1 cellular context compared by ENCODE assay signal in genomic region chr16:77227745-77228144, GRCh38.
TF ChIP-seq lines count a peak whose summit lies in the region.

No MANE protein-coding gene starts in this region.

TF ChIP-seq in GM12878, 131 proteins besides CTCF, POLR2A, EP300 and RAD21 (continues in another document):
- peak; percentile 73 for TF ChIP-seq ZNF217 (IDR thresholded peaks at IDR 0.05)
- TF ChIP-seq, protein P1, sequence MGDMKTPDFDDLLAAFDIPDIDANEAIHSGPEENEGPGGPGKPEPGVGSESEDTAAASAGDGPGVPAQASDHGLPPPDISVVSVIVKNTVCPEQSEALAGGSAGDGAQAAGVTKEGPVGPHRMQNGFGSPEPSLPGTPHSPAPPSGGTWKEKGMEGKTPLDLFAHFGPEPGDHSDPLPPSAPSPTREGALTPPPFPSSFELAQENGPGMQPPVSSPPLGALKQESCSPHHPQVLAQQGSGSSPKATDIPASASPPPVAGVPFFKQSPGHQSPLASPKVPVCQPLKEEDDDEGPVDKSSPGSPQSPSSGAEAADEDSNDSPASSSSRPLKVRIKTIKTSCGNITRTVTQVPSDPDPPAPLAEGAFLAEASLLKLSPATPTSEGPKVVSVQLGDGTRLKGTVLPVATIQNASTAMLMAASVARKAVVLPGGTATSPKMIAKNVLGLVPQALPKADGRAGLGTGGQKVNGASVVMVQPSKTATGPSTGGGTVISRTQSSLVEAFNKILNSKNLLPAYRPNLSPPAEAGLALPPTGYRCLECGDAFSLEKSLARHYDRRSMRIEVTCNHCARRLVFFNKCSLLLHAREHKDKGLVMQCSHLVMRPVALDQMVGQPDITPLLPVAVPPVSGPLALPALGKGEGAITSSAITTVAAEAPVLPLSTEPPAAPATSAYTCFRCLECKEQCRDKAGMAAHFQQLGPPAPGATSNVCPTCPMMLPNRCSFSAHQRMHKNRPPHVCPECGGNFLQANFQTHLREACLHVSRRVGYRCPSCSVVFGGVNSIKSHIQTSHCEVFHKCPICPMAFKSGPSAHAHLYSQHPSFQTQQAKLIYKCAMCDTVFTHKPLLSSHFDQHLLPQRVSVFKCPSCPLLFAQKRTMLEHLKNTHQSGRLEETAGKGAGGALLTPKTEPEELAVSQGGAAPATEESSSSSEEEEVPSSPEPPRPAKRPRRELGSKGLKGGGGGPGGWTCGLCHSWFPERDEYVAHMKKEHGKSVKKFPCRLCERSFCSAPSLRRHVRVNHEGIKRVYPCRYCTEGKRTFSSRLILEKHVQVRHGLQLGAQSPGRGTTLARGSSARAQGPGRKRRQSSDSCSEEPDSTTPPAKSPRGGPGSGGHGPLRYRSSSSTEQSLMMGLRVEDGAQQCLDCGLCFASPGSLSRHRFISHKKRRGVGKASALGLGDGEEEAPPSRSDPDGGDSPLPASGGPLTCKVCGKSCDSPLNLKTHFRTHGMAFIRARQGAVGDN (IDR thresholded peaks at IDR 0.05), result 0 out of 2 replicates have a peak, but pooled peaks have one; percentile 31
- no peak for TF ChIP-seq SREBF1 (IDR thresholded peaks at IDR 0.05; ENCODE audit: low read length)
- TF ChIP-seq HCFC1 (IDR thresholded peaks at IDR 0.05; ENCODE audit: low read length), result no peak
- TF ChIP-seq SUPT20H (IDR thresholded peaks at IDR 0.05; ENCODE audit: borderline replicate concordance, control insufficient read depth, low read depth, low read length), result no peak
- TF ChIP-seq USF2 (IDR thresholded peaks at IDR 0.05; ENCODE audit: borderline replicate concordance, low read depth, low read length), result no peak
- TF ChIP-seq LARP7 (IDR thresholded peaks at IDR 0.05), result no peak
- peak; percentile 69; the same call in 1 of the 2 replicates for TF ChIP-seq PAX5 (IDR thresholded peaks at IDR 0.05; ENCODE audit: borderline replicate concordance, low read depth, low read length)
- no peak for TF ChIP-seq CHD1 (IDR thresholded peaks at IDR 0.05; ENCODE audit: low read depth, low read length)
- no peak for TF ChIP-seq NRF1 (conservative IDR thresholded peaks at IDR 0.05; ENCODE audit: low read depth, low read length)
- no peak for TF ChIP-seq PBX3 (IDR thresholded peaks at IDR 0.05; ENCODE audit: insufficient replicate concordance, low read depth, low read length)
- no peak for TF ChIP-seq MTA3 (IDR thresholded peaks at IDR 0.05; ENCODE audit: borderline replicate concordance, low read length)
- no peak for TF ChIP-seq CREM (IDR thresholded peaks at IDR 0.05; ENCODE audit: low read depth)
- no peak for TF ChIP-seq IRF5 (IDR thresholded peaks at IDR 0.05; ENCODE audit: borderline replicate concordance)
- TF ChIP-seq ELK1 (IDR thresholded peaks at IDR 0.05; ENCODE audit: low read depth, low read length), result no peak
- TF ChIP-seq TBL1XR1 (IDR thresholded peaks at IDR 0.05; ENCODE audit: low read depth, low read length), result no peak
- no peak for TF ChIP-seq CREB1 (IDR thresholded peaks at IDR 0.05; ENCODE audit: low read depth)
- TF ChIP-seq TAF1 (IDR thresholded peaks at IDR 0.05; ENCODE audit: borderline replicate concordance, low read depth, low read length), result no peak
- TF ChIP-seq TARDBP (IDR thresholded peaks at IDR 0.05; ENCODE audit: borderline replicate concordance), result no peak
- TF ChIP-seq SREBF2 (IDR thresholded peaks at IDR 0.05; ENCODE audit: low read length), result no peak
- TF ChIP-seq IRF4 (IDR thresholded peaks at IDR 0.05; ENCODE audit: low read depth, low read length), result peak; percentile 88
- TF ChIP-seq POLR2AphosphoS2 (IDR thresholded peaks at IDR 0.05; ENCODE audit: low read depth, low read length), result no peak
- TF ChIP-seq ZNF592 (IDR thresholded peaks at IDR 0.05), result no peak
- TF ChIP-seq, protein P2, sequence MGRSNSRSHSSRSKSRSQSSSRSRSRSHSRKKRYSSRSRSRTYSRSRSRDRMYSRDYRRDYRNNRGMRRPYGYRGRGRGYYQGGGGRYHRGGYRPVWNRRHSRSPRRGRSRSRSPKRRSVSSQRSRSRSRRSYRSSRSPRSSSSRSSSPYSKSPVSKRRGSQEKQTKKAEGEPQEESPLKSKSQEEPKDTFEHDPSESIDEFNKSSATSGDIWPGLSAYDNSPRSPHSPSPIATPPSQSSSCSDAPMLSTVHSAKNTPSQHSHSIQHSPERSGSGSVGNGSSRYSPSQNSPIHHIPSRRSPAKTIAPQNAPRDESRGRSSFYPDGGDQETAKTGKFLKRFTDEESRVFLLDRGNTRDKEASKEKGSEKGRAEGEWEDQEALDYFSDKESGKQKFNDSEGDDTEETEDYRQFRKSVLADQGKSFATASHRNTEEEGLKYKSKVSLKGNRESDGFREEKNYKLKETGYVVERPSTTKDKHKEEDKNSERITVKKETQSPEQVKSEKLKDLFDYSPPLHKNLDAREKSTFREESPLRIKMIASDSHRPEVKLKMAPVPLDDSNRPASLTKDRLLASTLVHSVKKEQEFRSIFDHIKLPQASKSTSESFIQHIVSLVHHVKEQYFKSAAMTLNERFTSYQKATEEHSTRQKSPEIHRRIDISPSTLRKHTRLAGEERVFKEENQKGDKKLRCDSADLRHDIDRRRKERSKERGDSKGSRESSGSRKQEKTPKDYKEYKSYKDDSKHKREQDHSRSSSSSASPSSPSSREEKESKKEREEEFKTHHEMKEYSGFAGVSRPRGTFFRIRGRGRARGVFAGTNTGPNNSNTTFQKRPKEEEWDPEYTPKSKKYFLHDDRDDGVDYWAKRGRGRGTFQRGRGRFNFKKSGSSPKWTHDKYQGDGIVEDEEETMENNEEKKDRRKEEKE (IDR thresholded peaks at IDR 0.05), result no peak
- no peak for TF ChIP-seq FOXM1 (IDR thresholded peaks at IDR 0.05; ENCODE audit: low read depth, low read length)
- 0 out of 2 replicates have a peak, but pooled peaks have one; percentile 14 for TF ChIP-seq NR2F1 (conservative IDR thresholded peaks at IDR 0.05)
- no peak for TF ChIP-seq STAT1 (conservative IDR thresholded peaks at IDR 0.05)
- TF ChIP-seq CHD2 (IDR thresholded peaks at IDR 0.05; ENCODE audit: borderline replicate concordance, low read depth, low read length), result no peak
- no peak for TF ChIP-seq SUZ12 (IDR thresholded peaks at IDR 0.05; ENCODE audit: unreplicated experiment)
- peak; percentile 21 for TF ChIP-seq RELA (IDR thresholded peaks at IDR 0.05; ENCODE audit: borderline replicate concordance, partially characterized antibody)
- peak; percentile 87 for TF ChIP-seq RELB (IDR thresholded peaks at IDR 0.05; ENCODE audit: low read depth)
- no peak for TF ChIP-seq HSF1 (IDR thresholded peaks at IDR 0.05; ENCODE audit: low read depth, low read length)
- no peak for TF ChIP-seq BACH1 (IDR thresholded peaks at IDR 0.05; ENCODE audit: borderline replicate concordance)
- no peak for TF ChIP-seq ZNF384 (IDR thresholded peaks at IDR 0.05; ENCODE audit: borderline replicate concordance, low read depth, low read length)
- TF ChIP-seq NBN (IDR thresholded peaks at IDR 0.05), result 0 out of 2 replicates have a peak, but pooled peaks have one; percentile 28
- TF ChIP-seq SMC3 (IDR thresholded peaks at IDR 0.05; ENCODE audit: borderline replicate concordance, low read length), result no peak
- peak; percentile 31 for TF ChIP-seq IKZF1 (conservative IDR thresholded peaks at IDR 0.05)
- TF ChIP-seq JUND (IDR thresholded peaks at IDR 0.05; ENCODE audit: low read depth, low read length), result peak; percentile 19; the same call in 1 of the 2 replicates
- no peak for TF ChIP-seq EZH2 (IDR thresholded peaks at IDR 0.05; ENCODE audit: borderline replicate concordance, control insufficient read depth, low read depth, low read length)
- no peak for TF ChIP-seq MEF2A (IDR thresholded peaks at IDR 0.05; ENCODE audit: insufficient read depth, low read depth, low read length)
- TF ChIP-seq POU2F2 (IDR thresholded peaks at IDR 0.05; ENCODE audit: borderline replicate concordance, low read depth, low read length), result no peak
- TF ChIP-seq CBX5 (IDR thresholded peaks at IDR 0.05; ENCODE audit: low read depth), result no peak
- peak; percentile 27; the same call in 1 of the 2 replicates for TF ChIP-seq NFIC (IDR thresholded peaks at IDR 0.05; ENCODE audit: low read depth, low read length)
- 0 out of 2 replicates have a peak, but pooled peaks have one; percentile 8 for TF ChIP-seq BCL11A (IDR thresholded peaks at IDR 0.05; ENCODE audit: low read depth, low read length)
- TF ChIP-seq IKZF2 (IDR thresholded peaks at IDR 0.05), result peak; percentile 24 to 27; a peak in 1 of 4 replicates
- TF ChIP-seq YBX1 (IDR thresholded peaks at IDR 0.05), result no peak
- peak; percentile 31; the same call in 1 of the 2 replicates for TF ChIP-seq MTA2 (IDR thresholded peaks at IDR 0.05; ENCODE audit: low read depth)
- peak; percentile 86 for TF ChIP-seq JUNB (IDR thresholded peaks at IDR 0.05)
